8 cellular contexts compared by ENCODE assay signal in genomic region chr5:179906795-179907569, GRCh38. TPM values are rescaled to one million over a fixed set of nuclear protein-coding genes. Genes with fewer than 3 reads are reported as not detected.
DNase-seq lines count a peak whose midpoint lies in the region; ATAC-seq, FAIRE-seq and TF ChIP-seq lines count a peak whose summit lies in the region.

No MANE protein-coding gene starts in this region.

- in situ Hi-C loops in HepG2 (cut with HindIII; ENCODE audit: extremely low pct_ligation_motif_present, low pct_unique_long_range_greater_than_20kb) = no loop called here

- no TSS peak for BruUV-seq in HepG2 (replicated peaks; lab: Mats Ljungman, UMichigan)

- 0% methylated on average over 9 of the region's 54 CpGs for WGBS in HepG2 (ENCODE audit: low lambda C conversion rate)

- H3K27me3 Mint-ChIP-seq in stimulated activated memory B cell treated with anti-CD40 and anti-IgM and Interleukin-4, amounts not matched to agents 10 μg/mL and 1 μg/mL and 100 μg/mL, for 72 hours = no peaks in the 10 kb centered on the region

- CTCF ChIA-PET in HepG2 (lab: Yijun Ruan, JAX; ENCODE audit: low intra/inter-chr PET ratio, low total read pairs) = no interaction called here

- no peak for TF ChIP-seq EP300 in HepG2 (IDR thresholded peaks at IDR 0.05; ENCODE audit: low read depth in 2 of 2, low read length in 2 of 2)
- no peak for TF ChIP-seq EP300 in HepG2 (CRISPR knock-in tag; IDR thresholded peaks at IDR 0.05; ENCODE audit: borderline replicate concordance)

- H3K4me1 Mint-ChIP-seq in stimulated activated memory B cell treated with anti-CD40 and anti-IgM and Interleukin-4, amounts not matched to agents 10 μg/mL and 1 μg/mL and 100 μg/mL, for 72 hours = peaks cover 31% of the 10 kb centered on the region

- H3K27ac Mint-ChIP-seq in stimulated activated memory B cell treated with anti-CD40 and anti-IgM and Interleukin-4, amounts not matched to agents 10 μg/mL and 1 μg/mL and 100 μg/mL, for 72 hours = peak overlapping the region; percentile 79

- no peaks in the 10 kb centered on the region for H4K20me1 ChIP-seq in HepG2 (ENCODE audit: insufficient read depth, low read length)

- peak overlapping the region; percentile 88 for H3K4me2 ChIP-seq in HepG2 (ENCODE audit: low read depth, low read length)

- H3K4me3 ChIP-seq in GM06990 (replicated peaks; ENCODE audit: low read depth, low read length) (peak overlapping the region; percentile 85), HepG2 (replicated peaks in 1 of 3; ENCODE audit: insufficient read depth in 1 of 3, low read depth in 2 of 3, low read length in 3 of 3) (peak overlapping the region; percentile 82 to 86 (median 85))

- peaks cover 26% of the 10 kb centered on the region for H3K36me3 Mint-ChIP-seq in stimulated activated memory B cell treated with anti-CD40 and anti-IgM and Interleukin-4, amounts not matched to agents 10 μg/mL and 1 μg/mL and 100 μg/mL, for 72 hours

- H3K27ac ChIP-seq in HepG2 (ENCODE audit: extremely low read length, insufficient read depth, low read length) = peak overlapping the region; percentile 36

- H3K9me3 Mint-ChIP-seq in stimulated activated memory B cell treated with anti-CD40 and anti-IgM and Interleukin-4, amounts not matched to agents 10 μg/mL and 1 μg/mL and 100 μg/mL, for 72 hours = no peaks in the 10 kb centered on the region

- H2AFZ ChIP-seq in HepG2 (ENCODE audit: low read length) = no peak overlapping the region

- ATAC-seq in HG02840 (IDR thresholded peaks at IDR 0.05; ENCODE audit: low FRiP score, unreplicated experiment) (peak; percentile 13), SK-N-SH treated with all-trans-retinoic acid at 6 μM for 48 hours (peak; percentile 48), HepG2 (peak; percentile 48)
- peak; percentile 58 for ATAC-seq in stimulated activated memory B cell treated with anti-CD40 and anti-IgM and Interleukin-4, amounts not matched to agents 10 μg/mL and 1 μg/mL and 100 μg/mL, for 72 hours

- H3K36me3 ChIP-seq in GM06990 (ENCODE audit: control insufficient read depth, insufficient read depth, low read length) = peaks cover 15% of the 10 kb centered on the region
- peaks cover 0 to 25% of the 10 kb centered on the region in 2 experiments; a peak in 3 of 5 replicates for H3K36me3 ChIP-seq in HepG2 (replicated peaks in 1 of 2; ENCODE audit: control insufficient read depth in 1 of 2, insufficient read depth in 2 of 2, low read length in 2 of 2)

- no peak for TF ChIP-seq RAD21 in HepG2 (CRISPR knock-in tag; IDR thresholded peaks at IDR 0.05)

- H3K4me1 ChIP-seq in HepG2 (ENCODE audit: insufficient read depth, low read length) = peaks cover 18% of the 10 kb centered on the region

- no peaks in the 10 kb centered on the region for H3K9me3 ChIP-seq in HepG2 (ENCODE audit: low read length)

- FAIRE-seq in HepG2 (lab: Jason Lieb, UNC) = no peak

- peak overlapping the region; percentile 84 for H3K4me3 Mint-ChIP-seq in stimulated activated memory B cell treated with anti-CD40 and anti-IgM and Interleukin-4, amounts not matched to agents 10 μg/mL and 1 μg/mL and 100 μg/mL, for 72 hours

- DNase-seq in GM06990 (ENCODE audit: extremely low read depth, insufficient read length) (peak; percentile 44), cerebellar cortex (ENCODE audit: low spot score) (peak; percentile 30), HepG2 (ENCODE audit: low spot score) (no peak), pons (ENCODE audit: low spot score) (no peak), NCI-H1694 (lab: John Stamatoyannopoulos, UW) (no peak)

- POLR2A ChIA-PET in HepG2 (lab: Yijun Ruan, JAX) = interaction anchor here (0.6 to 1.5 kb wide), 3 partner anchors 12 to 87 kb away, joined by 3 to 6 read pairs (median 3); partner anchors contain the start of gene SQSTM1

- H3K9ac ChIP-seq in HepG2 (ENCODE audit: insufficient read depth, low read depth, low read length) = peak overlapping the region; percentile 76

- TF ChIP-seq CTCF in GM06990 (IDR thresholded peaks at IDR 0.05; ENCODE audit: insufficient read depth, low read length, poor library complexity, severe bottlenecking) (no peak), HepG2 (CRISPR knock-in tag; IDR thresholded peaks at IDR 0.05) (no peak)

- peaks cover 18% of the 10 kb centered on the region for H3K79me2 ChIP-seq in HepG2 (ENCODE audit: insufficient read depth, low read length)

- no peak for TF ChIP-seq POLR2A in HepG2 (IDR thresholded peaks at IDR 0.05; ENCODE audit: insufficient read depth in 1 of 2, low read depth in 2 of 2, low read length in 2 of 2)

- intact Hi-C loops in HepG2 (cut with micrococcal nuclease; ENCODE audit: unreplicated experiment) = loop anchor here (5.0 to 10.0 kb wide), 2 partner anchors 142 to 165 kb away; partner anchors contain the start of gene RNF130

- no peaks in the 10 kb centered on the region for H3K27me3 ChIP-seq in GM06990 (replicated peaks; ENCODE audit: control insufficient read depth, insufficient read depth, low read length)
- H3K27me3 ChIP-seq in HepG2 (ENCODE audit: control insufficient read depth in 1 of 2, insufficient read depth in 2 of 2, low read length in 2 of 2) = no peaks in the 10 kb centered on the region

TF ChIP-seq in SK-N-SH treated with all-trans-retinoic acid at 6 μM for 48 hours, 23 proteins besides CTCF, POLR2A, EP300 and RAD21 (continues in another document):
- TF ChIP-seq CSDC2 (CRISPR knock-in tag; IDR thresholded peaks at IDR 0.05) (no peak), GLIS3 (CRISPR knock-in tag; IDR thresholded peaks at IDR 0.05) (no peak), ZNF565 (CRISPR knock-in tag; conservative IDR thresholded peaks at IDR 0.05; ENCODE audit: low read depth) (no peak), ZC3H10 (CRISPR knock-in tag; IDR thresholded peaks at IDR 0.05) (no peak)

RNA-seq across cellular contexts. Expression of gene TBC1D9B, which starts 0.7 kb away (rescaled TPM):
- 26.8 and 35.0 TPM in 2 replicates for total RNA-seq in HepG2 (2016; rRNA removed; fragmentation: Illumina TruSeq; extraction: Trizol)
- total RNA-seq in HepG2 (2016; cell fraction: cytosol; rRNA removed; fragmentation: Illumina TruSeq; extraction: Trizol; ENCODE audit: low read depth) = 16.3 and 18.1 TPM in 2 replicates
- 22.4 and 35.5 TPM in 2 replicates for total RNA-seq in HepG2 (2016; cell fraction: insoluble cytoplasmic fraction; rRNA removed; fragmentation: Illumina TruSeq; extraction: Trizol)
- total RNA-seq in HepG2 (2016; cell fraction: membrane; rRNA removed; fragmentation: Illumina TruSeq; extraction: Trizol) = 27.6 and 33.0 TPM in 2 replicates
- total RNA-seq in HepG2 (2016; cell fraction: nucleus; rRNA removed; fragmentation: Illumina TruSeq; extraction: Trizol) = 34.2 and 36.7 TPM in 2 replicates
- polyA plus RNA-seq in HepG2 (2011; rRNA removed) = 50.0 and 59.5 TPM in 2 replicates
- 37.5 and 49.4 TPM in 2 replicates for polyA plus RNA-seq in HepG2 (2011; cell fraction: cytosol; rRNA removed)
- polyA plus RNA-seq in HepG2 (2011; cell fraction: nucleus; rRNA removed) = 238 and 301 TPM in 2 replicates
- 31.9 and 43.3 TPM in 2 replicates for polyA plus RNA-seq in HepG2 (2012)
- polyA plus RNA-seq in HepG2 (2016; cell fraction: cytosol; fragmentation: Illumina TruSeq; extraction: Trizol; ENCODE audit: low read depth) = 12.6 and 12.7 TPM in 2 replicates
- 23.9 and 30.1 TPM in 2 replicates for polyA plus RNA-seq in HepG2 (2016; cell fraction: insoluble cytoplasmic fraction; fragmentation: Illumina TruSeq; extraction: Trizol; ENCODE audit: low read depth)
- 21.4 and 23.2 TPM in 2 replicates for polyA plus RNA-seq in HepG2 (2016; cell fraction: membrane; fragmentation: Illumina TruSeq; extraction: Trizol; ENCODE audit: low read depth)
- 77.4 and 83.8 TPM in 2 replicates for polyA plus RNA-seq in HepG2 (2016; cell fraction: nucleus; fragmentation: Illumina TruSeq; extraction: Trizol; ENCODE audit: insufficient read depth, low read depth)
- polyA minus RNA-seq in HepG2 (2011; rRNA and poly(A)+ RNA removed; ENCODE audit: low replicate concordance) = 111 and 116 TPM in 2 replicates
- 34.3 and 37.3 TPM in 2 replicates for polyA minus RNA-seq in HepG2 (2011; cell fraction: cytosol; rRNA and poly(A)+ RNA removed)
- polyA minus RNA-seq in HepG2 (2011; cell fraction: nucleus; rRNA and poly(A)+ RNA removed) = 73.2 and 88.6 TPM in 2 replicates

RNA-seq across cellular contexts. Expression of gene MRNIP, which starts 48.4 kb away (rescaled TPM):
- 11.3 and 15.5 TPM in 2 replicates for total RNA-seq in HepG2 (2016; rRNA removed; fragmentation: Illumina TruSeq; extraction: Trizol)
- total RNA-seq in HepG2 (2016; cell fraction: cytosol; rRNA removed; fragmentation: Illumina TruSeq; extraction: Trizol; ENCODE audit: low read depth) = 5.8 and 6.9 TPM in 2 replicates
- 9.7 and 18.4 TPM in 2 replicates for total RNA-seq in HepG2 (2016; cell fraction: insoluble cytoplasmic fraction; rRNA removed; fragmentation: Illumina TruSeq; extraction: Trizol)
- total RNA-seq in HepG2 (2016; cell fraction: membrane; rRNA removed; fragmentation: Illumina TruSeq; extraction: Trizol) = 4.5 and 5.1 TPM in 2 replicates
- 22.2 and 24.1 TPM in 2 replicates for total RNA-seq in HepG2 (2016; cell fraction: nucleus; rRNA removed; fragmentation: Illumina TruSeq; extraction: Trizol)
- polyA plus RNA-seq in HepG2 (2011; rRNA removed) = 32.6 and 34.1 TPM in 2 replicates
- 7.9 and 9.8 TPM in 2 replicates for polyA plus RNA-seq in HepG2 (2011; cell fraction: cytosol; rRNA removed)
- polyA plus RNA-seq in HepG2 (2011; cell fraction: nucleus; rRNA removed) = 162 and 171 TPM in 2 replicates
- polyA plus RNA-seq in HepG2 (2012) = 19.0 and 22.7 TPM in 2 replicates
- 1.4 and 1.7 TPM in 2 replicates for polyA plus RNA-seq in HepG2 (2016; cell fraction: cytosol; fragmentation: Illumina TruSeq; extraction: Trizol; ENCODE audit: low read depth)
- 8.1 and 8.4 TPM in 2 replicates for polyA plus RNA-seq in HepG2 (2016; cell fraction: insoluble cytoplasmic fraction; fragmentation: Illumina TruSeq; extraction: Trizol; ENCODE audit: low read depth)
- 2.1 and 3.0 TPM in 2 replicates for polyA plus RNA-seq in HepG2 (2016; cell fraction: membrane; fragmentation: Illumina TruSeq; extraction: Trizol; ENCODE audit: low read depth)
- polyA plus RNA-seq in HepG2 (2016; cell fraction: nucleus; fragmentation: Illumina TruSeq; extraction: Trizol; ENCODE audit: insufficient read depth, low read depth) = 78.5 and 90.7 TPM in 2 replicates
- polyA minus RNA-seq in HepG2 (2011; rRNA and poly(A)+ RNA removed; ENCODE audit: low replicate concordance) = 16.4 and 18.6 TPM in 2 replicates
- polyA minus RNA-seq in HepG2 (2011; cell fraction: cytosol; rRNA and poly(A)+ RNA removed) = 2.5 and 4.4 TPM in 2 replicates
- polyA minus RNA-seq in HepG2 (2011; cell fraction: nucleus; rRNA and poly(A)+ RNA removed) = 31.4 and 38.0 TPM in 2 replicates

Comparison
In these comparisons a context has a peak if more than half of its experiments do, and no peak if none do; other contexts are left out.
1. DNase-seq: peak in GM06990 (single experiment) and cerebellar cortex (single experiment); none in HepG2 (single experiment), pons (single experiment) and NCI-H1694 (single experiment).
2. Peak in every context shown above with its lines, with median percentiles within 50 percentile points of each other: ATAC-seq.